8 cellular contexts compared by ENCODE assay signal in genomic region chr1:37808369-37809319, GRCh38. TPM values are rescaled to one million over a fixed set of nuclear protein-coding genes. Genes with fewer than 3 reads are reported as not detected.
A peak's percentile ranks its signal among the peaks of the same experiment; 100 is the strongest.
DNase-seq lines count a peak whose midpoint lies in the region; ATAC-seq and TF ChIP-seq lines count a peak whose summit lies in the region.

No MANE protein-coding gene starts in this region.

- H3K4me3 ChIP-seq in BE2C (ENCODE audit: low read depth, low read length): peak overlapping the region; percentile 84
- peak overlapping the region; percentile 86 to 93 for H3K4me3 ChIP-seq in testis

- peaks cover 42% of the 10 kb centered on the region for H3K4me1 Mint-ChIP-seq in activated CD4-positive, alpha-beta T cell treated with anti-CD3 and anti-CD28 coated beads, Interleukin-2, amount 10 ng/mL, durations not matched to agents 7 days and 5 days

- intact Hi-C loops in testis (cut with DNase I; ENCODE audit: low total_unique reads): no loop called here

- POLR2A ChIA-PET in activated CD4-positive, alpha-beta T cell treated with anti-CD3 and anti-CD28 coated beads, Interleukin-2, amount 10 ng/mL, durations not matched to agents 7 days and 5 days (lab: Charles Lee): interaction anchor here (0.6 to 1.1 kb wide), 2 partner anchors 50 to 171 kb away, joined by 3 to 8 read pairs; partner anchors contain the start of gene MTF1

- CTCF ChIA-PET in activated CD4-positive, alpha-beta T cell treated with anti-CD3 and anti-CD28 coated beads, Interleukin-2, amount 10 ng/mL, durations not matched to agents 7 days and 5 days (lab: Charles Lee): interaction anchor here (1.0 to 2.5 kb wide), 3 partner anchors 43 to 118 kb away, joined by 4 to 16 read pairs (median 5); partner anchors contain the start of gene MTF1

- peak; percentile 42 for ATAC-seq in GM18505 (IDR thresholded peaks at IDR 0.05; ENCODE audit: unreplicated experiment)
- peak; percentile 21 for ATAC-seq in HG02943 (IDR thresholded peaks at IDR 0.05; ENCODE audit: low read depth, unreplicated experiment)

- peak overlapping the region; percentile 92 to 98 for H3K27ac ChIP-seq in testis

- 1 to 4% methylated on average over 9 to 54 of the region's 54 CpGs for WGBS in testis, 2 donors

- H3K27me3 Mint-ChIP-seq in activated CD4-positive, alpha-beta T cell treated with anti-CD3 and anti-CD28 coated beads, Interleukin-2, amount 10 ng/mL, durations not matched to agents 7 days and 5 days: no peaks in the 10 kb centered on the region

- no peak for TF ChIP-seq CTCF in BE2C (IDR thresholded peaks at IDR 0.05; ENCODE audit: low read depth, low read length)
- TF ChIP-seq CTCF in testis (IDR thresholded peaks at IDR 0.05): no peak

- no peak for TF ChIP-seq POLR2A in GM18505 (IDR thresholded peaks at IDR 0.05; ENCODE audit: borderline replicate concordance, extremely low read depth, insufficient read depth, insufficient read length)
- TF ChIP-seq POLR2A in erythroblast (IDR thresholded peaks at IDR 0.05; ENCODE audit: low read length): no peak
- TF ChIP-seq POLR2A in testis (IDR thresholded peaks at IDR 0.05): no peak

- H3K4me1 ChIP-seq in BE2C (no peaks in the 10 kb centered on the region), testis (peaks cover 42% of the 10 kb centered on the region)

- peaks cover 34% of the 10 kb centered on the region for H3K36me3 Mint-ChIP-seq in activated CD4-positive, alpha-beta T cell treated with anti-CD3 and anti-CD28 coated beads, Interleukin-2, amount 10 ng/mL, durations not matched to agents 7 days and 5 days (ENCODE audit: low read depth)

- H3K9me3 Mint-ChIP-seq in activated CD4-positive, alpha-beta T cell treated with anti-CD3 and anti-CD28 coated beads, Interleukin-2, amount 10 ng/mL, durations not matched to agents 7 days and 5 days: no peaks in the 10 kb centered on the region

- no peaks in the 10 kb centered on the region for H3K27me3 ChIP-seq in BE2C
- H3K27me3 ChIP-seq in testis: no peaks in the 10 kb centered on the region

- H3K36me3 ChIP-seq in BE2C (peaks cover 31% of the 10 kb centered on the region), testis (ENCODE audit: low read depth, missing control alignments) (no peaks in the 10 kb centered on the region)

- H3K27ac Mint-ChIP-seq in activated CD4-positive, alpha-beta T cell treated with anti-CD3 and anti-CD28 coated beads, Interleukin-2, amount 10 ng/mL, durations not matched to agents 7 days and 5 days: peak overlapping the region; percentile 96

- H3K9me3 ChIP-seq in BE2C (no peaks in the 10 kb centered on the region), testis (no peaks in the 10 kb centered on the region)

- peak; percentile 70 for DNase-seq in BE2C
- DNase-seq in NCI-H2081 treated with DMSO at 0.1 percent for 48 hours (lab: John Stamatoyannopoulos, UW): peak; percentile 48
- DNase-seq in activated CD4-positive, alpha-beta T cell treated with anti-CD3 and anti-CD28 coated beads, Interleukin-2, amount 10 ng/mL, durations not matched to agents 7 days and 5 days: no peak
- peak; percentile 86 to 88 for DNase-seq in erythroblast (lab: John Stamatoyannopoulos, UW)
- peak; percentile 92 for DNase-seq in midbrain (lab: John Stamatoyannopoulos, UW)
- peak; percentile 87 for DNase-seq in testis

- H3K4me3 Mint-ChIP-seq in activated CD4-positive, alpha-beta T cell treated with anti-CD3 and anti-CD28 coated beads, Interleukin-2, amount 10 ng/mL, durations not matched to agents 7 days and 5 days: peak overlapping the region; percentile 95

RNA-seq across cellular contexts. Expression of gene YRDC, which starts 0.6 kb away (rescaled TPM):
- polyA plus RNA-seq in BE2C (2012; ENCODE audit: insufficient read depth, insufficient read length, low read depth): 75.1 TPM
- total RNA-seq in activated CD4-positive, alpha-beta T cell treated with anti-CD3 and anti-CD28 coated beads, Interleukin-2, amount 10 ng/mL, durations not matched to agents 7 days and 5 days: 10 to 100 TPM; 12.0 to 13.8 TPM
- 10 to 100 TPM; 42.8 to 46.7 TPM for total RNA-seq in testis
- 39.7 TPM for polyA plus RNA-seq in testis (ENCODE audit: insufficient read depth, low read depth, low replicate concordance)

RNA-seq across cellular contexts. Expression of gene C1orf122, which starts 1.1 kb away (rescaled TPM):
- polyA plus RNA-seq in BE2C (2012; ENCODE audit: insufficient read depth, insufficient read length, low read depth): 101 TPM
- 10 to 100 TPM; 13.9 to 16.8 TPM for total RNA-seq in activated CD4-positive, alpha-beta T cell treated with anti-CD3 and anti-CD28 coated beads, Interleukin-2, amount 10 ng/mL, durations not matched to agents 7 days and 5 days
- total RNA-seq in testis: 100 to 1,000 TPM; 147 to 188 TPM
- polyA plus RNA-seq in testis (ENCODE audit: insufficient read depth, low read depth, low replicate concordance): 48.1 TPM

RNA-seq across cellular contexts. Expression of gene MANEAL, which starts 15.0 kb away (rescaled TPM):
- 56.3 TPM for polyA plus RNA-seq in BE2C (2012; ENCODE audit: insufficient read depth, insufficient read length, low read depth)
- total RNA-seq in activated CD4-positive, alpha-beta T cell treated with anti-CD3 and anti-CD28 coated beads, Interleukin-2, amount 10 ng/mL, durations not matched to agents 7 days and 5 days: 1 to 10 TPM; 1.3 to 1.5 TPM
- total RNA-seq in testis: 10 to 100 TPM in 1 of 2 donors, 1 to 10 TPM in 1; 7.9 to 11.0 TPM
- 6.9 TPM for polyA plus RNA-seq in testis (ENCODE audit: insufficient read depth, low read depth, low replicate concordance)

RNA-seq across cellular contexts. Expression of gene EPHA10, which starts 43.7 kb away (rescaled TPM):
- polyA plus RNA-seq in BE2C (2012; ENCODE audit: insufficient read depth, insufficient read length, low read depth): not detected
- not detected for total RNA-seq in activated CD4-positive, alpha-beta T cell treated with anti-CD3 and anti-CD28 coated beads, Interleukin-2, amount 10 ng/mL, durations not matched to agents 7 days and 5 days
- 10 to 100 TPM; 55.3 to 71.7 TPM for total RNA-seq in testis
- polyA plus RNA-seq in testis (ENCODE audit: insufficient read depth, low read depth, low replicate concordance): 64.2 TPM

RNA-seq across cellular contexts. Expression of gene MTF1, which starts 50.7 kb away (rescaled TPM):
- 2.8 TPM for polyA plus RNA-seq in BE2C (2012; ENCODE audit: insufficient read depth, insufficient read length, low read depth)
- 10 to 100 TPM; 21.0 to 22.5 TPM for total RNA-seq in activated CD4-positive, alpha-beta T cell treated with anti-CD3 and anti-CD28 coated beads, Interleukin-2, amount 10 ng/mL, durations not matched to agents 7 days and 5 days
- total RNA-seq in testis: 10 to 100 TPM; 12.8 to 16.8 TPM
- 35.9 TPM for polyA plus RNA-seq in testis (ENCODE audit: insufficient read depth, low read depth, low replicate concordance)

Comparison
In these comparisons a context has a peak if more than half of its experiments do, and no peak if none do; other contexts are left out.
1. RNA of gene C1orf122, which starts 1.1 kb away (total RNA-seq): 147 to 188 TPM in testis; 13.9 to 16.8 TPM in activated CD4-positive, alpha-beta T cell treated with anti-CD3 and anti-CD28 coated beads, Interleukin-2, amount 10 ng/mL, durations not matched to agents 7 days and 5 days; every median in the first group is over 4 times any median in the second.